ENCODE assay signal across 8 cellular contexts in genomic region chr7:122092964-122093797, GRCh38. TPM values are rescaled to one million over a fixed set of nuclear protein-coding genes. Genes with fewer than 3 reads are reported as not detected.
DNase-seq lines count a peak whose midpoint lies in the region; ATAC-seq and TF ChIP-seq lines count a peak whose summit lies in the region.

No MANE protein-coding gene starts in this region.

- no peak overlapping the region for H3K4me3 ChIP-seq in esophagus muscularis mucosa

- no peaks in the 10 kb centered on the region for H3K27me3 Mint-ChIP-seq in nephron progenitor cell (ENCODE audit: low read depth, poor library complexity)

- H3K36me3 ChIP-seq in esophagus muscularis mucosa, result peaks cover 7 to 55% (median 31%) of the 10 kb centered on the region in 4 donors

- WGBS in esophagus muscularis mucosa, result 95% methylated on average over 6 of the region's 6 CpGs

- no peak for TF ChIP-seq EP300 in esophagus muscularis mucosa (IDR thresholded peaks at IDR 0.05)

- TF ChIP-seq CTCF in GM20000 (IDR thresholded peaks at IDR 0.05; ENCODE audit: extremely low read depth, missing control alignments) (peak; percentile 91), esophagus muscularis mucosa (IDR thresholded peaks at IDR 0.05) (peak; percentile 60 to 91 (median 70)), nephron progenitor cell (IDR thresholded peaks at IDR 0.05) (peak; percentile 88)

- no peak overlapping the region for H3K27ac ChIP-seq in esophagus muscularis mucosa (replicated peaks in 1 of 4)

- ATAC-seq in HG03571 (IDR thresholded peaks at IDR 0.05; ENCODE audit: unreplicated experiment), result peak; percentile 94

- H3K9me3 ChIP-seq in esophagus muscularis mucosa, result no peaks in the 10 kb centered on the region

- no peak for TF ChIP-seq POLR2A in esophagus muscularis mucosa (IDR thresholded peaks at IDR 0.05; ENCODE audit: low read depth)

- intact Hi-C loops in esophagus muscularis mucosa (cut with DNase I), result no loop called here

- no peak overlapping the region for H3K27ac Mint-ChIP-seq in nephron progenitor cell

- H3K4me1 ChIP-seq in esophagus muscularis mucosa, result no peaks in the 10 kb centered on the region

- no peak overlapping the region for H3K4me3 Mint-ChIP-seq in nephron progenitor cell

- H3K4me1 Mint-ChIP-seq in nephron progenitor cell, result no peaks in the 10 kb centered on the region

- H3K36me3 Mint-ChIP-seq in nephron progenitor cell (ENCODE audit: low read depth), result peaks cover 26% of the 10 kb centered on the region

- DNase-seq in DMS 273 (lab: John Stamatoyannopoulos, UW; ENCODE audit: unreplicated experiment) (peak; percentile 84), GM20000 (ENCODE audit: low spot score) (peak; percentile 60), NCI-H748 treated with DMSO at 0.1 percent for 48 hours (lab: John Stamatoyannopoulos, UW) (peak; percentile 45), esophagus muscularis mucosa (ENCODE audit: extremely low spot score) (no peak), nephron progenitor cell (peak; percentile 72), superior temporal gyrus (ENCODE audit: extremely low spot score) (peak; percentile 85)
- peak; percentile 5 to 11 for DNase-seq in activated CD8-positive, alpha-beta memory T cell treated with anti-CD3 and anti-CD28 coated beads for 4 hours (ENCODE audit: low read depth in 2 of 2)

- H3K27me3 ChIP-seq in esophagus muscularis mucosa, result no peaks in the 10 kb centered on the region

- no peaks in the 10 kb centered on the region for H3K9me3 Mint-ChIP-seq in nephron progenitor cell

RNA-seq across cellular contexts. Expression of gene AASS, which starts 50.9 kb away (rescaled TPM):
- 10 to 100 TPM; 27.4 to 63.6 (median 38.1) TPM for total RNA-seq in esophagus muscularis mucosa
